ENCODE assay signal across 11 cellular contexts in genomic region chr1:151292207-151293030, GRCh38. TPM values are rescaled to one million over a fixed set of nuclear protein-coding genes. Genes with fewer than 3 reads are reported as not detected.
DNase-seq lines count a peak whose midpoint lies in the region; ATAC-seq and TF ChIP-seq lines count a peak whose summit lies in the region.
"Had no signal": no experiment of that assay in that cellular context is flagged by ENCODE, and none has a peak within 500 bp of the region (broad histone marks: within the 10 kb centered on the region; RNA-seq: fewer than 3 reads in every experiment).

No MANE protein-coding gene starts in this region.

- H3K4me2 ChIP-seq in GM23248 (ENCODE audit: unreplicated experiment) = no peak overlapping the region

- ATAC-seq in left ventricle myocardium superior (peak; percentile 3), T-helper 17 cell (peak; percentile 29)

- no peak for TF ChIP-seq CTCF in right atrium auricular region (IDR thresholded peaks at IDR 0.05)

- no peaks in the 10 kb centered on the region for H4K20me1 ChIP-seq in GM23248 (ENCODE audit: insufficient read depth)

- 73 to 75% methylated on average over 12 to 13 of the region's 13 CpGs for WGBS in GM23248 (ENCODE audit: low coverage in 1 of 2, low lambda C conversion rate in 2 of 2, missing lambda C conversion rate in 2 of 2), 2 experiments

- no peak for DNase-seq in left ventricle myocardium superior
- DNase-seq in right atrium auricular region (ENCODE audit: low spot score) = no peak
- DNase-seq in T-helper 17 cell = no peak
- DNase-seq in iPS-NIHi7 (ENCODE audit: extremely low spot score) = peak; percentile 39
- no peak for DNase-seq in NCI-H1417 (lab: John Stamatoyannopoulos, UW)
- no peak for DNase-seq in OCI-M2 (lab: John Stamatoyannopoulos, UW; ENCODE audit: unreplicated experiment)
- no peak for DNase-seq in GM23248
- no peak for DNase-seq in hippocampal formation (lab: John Stamatoyannopoulos, UW)
- DNase-seq: activated CD4-positive, CD25-positive, alpha-beta regulatory T cell treated with anti-CD3 and anti-CD28 coated beads, Interleukin-2, amount 50 U/mL, for 72 hours; NCI-H1105 had no signal

- no peaks in the 10 kb centered on the region for H3K9me3 ChIP-seq in right atrium auricular region
- H3K9me3 ChIP-seq in T-helper 17 cell (ENCODE audit: control insufficient read depth, low read length, poor library complexity, severe bottlenecking) = no peaks in the 10 kb centered on the region
- no peaks in the 10 kb centered on the region for H3K9me3 ChIP-seq in GM23248 (ENCODE audit: low read depth)

- H3K27me3 Mint-ChIP-seq in T-helper 17 cell = no peaks in the 10 kb centered on the region

- H3K27me3 ChIP-seq in right atrium auricular region (no peaks in the 10 kb centered on the region), GM23248 (replicated peaks; ENCODE audit: insufficient read depth) (no peaks in the 10 kb centered on the region)

- H2AFZ ChIP-seq in GM23248 = no peak overlapping the region

- H3K4me3 ChIP-seq in right atrium auricular region (no peak overlapping the region), GM23248 (no peak overlapping the region)

- H3K36me3 ChIP-seq in right atrium auricular region (peaks cover 98% of the 10 kb centered on the region), GM23248 (ENCODE audit: low read depth) (peaks cover 15% of the 10 kb centered on the region; the same call in 1 of the 2 replicates)

- H3K36me3 Mint-ChIP-seq in T-helper 17 cell (ENCODE audit: low read depth) = peaks cover 12% of the 10 kb centered on the region

- H3K9ac ChIP-seq in GM23248 = no peak overlapping the region

- H3K27ac ChIP-seq in right atrium auricular region = no peak overlapping the region
- H3K27ac ChIP-seq in GM23248 = no peak overlapping the region
- H3K27ac ChIP-seq: C4-2B had no signal

- H3K4me1 Mint-ChIP-seq in T-helper 17 cell = peaks cover 12% of the 10 kb centered on the region

- in situ Hi-C loops in GM23248 (cut with MboI) = no loop called here

- no peaks in the 10 kb centered on the region for H3K4me1 ChIP-seq in right atrium auricular region
- no peaks in the 10 kb centered on the region for H3K4me1 ChIP-seq in GM23248 (ENCODE audit: insufficient read depth)

- H3K9me2 ChIP-seq in GM23248 (ENCODE audit: insufficient read depth) = no peaks in the 10 kb centered on the region

- intact Hi-C loops in left ventricle myocardium superior (cut with micrococcal nuclease) = no loop called here

- no peak overlapping the region for H3K4me3 Mint-ChIP-seq in T-helper 17 cell

- 0 out of 2 replicates have a peak, but pooled peaks cover 5% of the 10 kb centered on the region for H3F3A ChIP-seq in GM23248 (ENCODE audit: insufficient read depth)

- no peak overlapping the region for H3K27ac Mint-ChIP-seq in T-helper 17 cell

- H3K79me2 ChIP-seq in GM23248 (ENCODE audit: insufficient read depth) = no peaks in the 10 kb centered on the region

RNA-seq across cellular contexts. Expression of gene ZNF687, which starts 10.3 kb away (rescaled TPM):
- total RNA-seq in left ventricle myocardium superior = 11.7 TPM
- 10 to 100 TPM; 12.9 to 26.3 TPM for total RNA-seq in right atrium auricular region
- 10 to 100 TPM; 25.9 to 33.8 TPM for total RNA-seq in T-helper 17 cell
- total RNA-seq in GM23248 (2014; rRNA removed; shearing (Covaris generic)) = 16.9 and 21.5 TPM in 2 replicates
- polyA plus RNA-seq in GM23248 (2016; fragmentation: Nextera tagmentation; extraction: Ambion mirVana) = 3.0 and 3.6 TPM in 2 replicates

RNA-seq across cellular contexts. Expression of gene PI4KB, which starts 34.8 kb away (rescaled TPM):
- total RNA-seq in left ventricle myocardium superior = 46.8 TPM
- total RNA-seq in right atrium auricular region = 10 to 100 TPM; 46.5 to 61.8 TPM
- 10 to 100 TPM; 73.5 to 81.4 TPM for total RNA-seq in T-helper 17 cell
- 51.7 and 65.9 TPM in 2 replicates for total RNA-seq in GM23248 (2014; rRNA removed; shearing (Covaris generic))
- polyA plus RNA-seq in GM23248 (2016; fragmentation: Nextera tagmentation; extraction: Ambion mirVana) = 47.5 and 50.2 TPM in 2 replicates

RNA-seq across cellular contexts. Expression of gene PSMD4, which starts 37.9 kb away (rescaled TPM):
- total RNA-seq in left ventricle myocardium superior (149 TPM), right atrium auricular region (100 to 1,000 TPM; 109 to 157 TPM), T-helper 17 cell (10 to 100 TPM; 78.4 to 86.0 TPM)
- total RNA-seq in GM23248 (2014; rRNA removed; shearing (Covaris generic)) = 130 and 164 TPM in 2 replicates
- polyA plus RNA-seq in GM23248 (2016; fragmentation: Nextera tagmentation; extraction: Ambion mirVana) = 166 and 175 TPM in 2 replicates

RNA-seq across cellular contexts. Expression of gene RFX5, which starts 54.6 kb away (rescaled TPM):
- 21.1 TPM for total RNA-seq in left ventricle myocardium superior
- 10 to 100 TPM; 17.9 to 20.2 TPM for total RNA-seq in right atrium auricular region
- 100 to 1,000 TPM in 1 of 2 donors, 10 to 100 TPM in 1; 81.5 to 105 TPM for total RNA-seq in T-helper 17 cell
- total RNA-seq in GM23248 (2014; rRNA removed; shearing (Covaris generic)) = 14.4 and 20.0 TPM in 2 replicates
- polyA plus RNA-seq in GM23248 (2016; fragmentation: Nextera tagmentation; extraction: Ambion mirVana) = 11.0 and 11.3 TPM in 2 replicates
